In the genomic region with DNA sequence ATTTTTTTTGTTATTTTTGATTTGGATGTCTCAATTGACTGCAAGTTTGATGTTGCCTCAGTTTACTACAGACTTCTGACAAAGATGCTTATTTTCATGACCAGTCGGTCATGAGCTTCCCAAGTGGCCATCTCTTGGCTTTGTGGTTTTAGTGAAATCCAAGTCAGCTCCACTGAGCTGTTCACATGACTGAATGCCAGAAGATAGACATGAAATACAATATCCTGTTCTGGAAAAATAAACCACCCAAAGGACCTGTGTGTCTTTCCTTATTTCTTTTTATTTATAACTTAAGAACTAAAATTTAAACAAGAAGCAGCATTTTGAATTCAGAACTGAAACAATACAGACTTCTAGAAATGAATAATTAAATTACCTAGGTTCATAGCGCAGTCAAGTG, we compare ENCODE assay signal across 1 cellular context.
TF ChIP-seq lines count a peak whose summit lies in the region.

No MANE protein-coding gene starts in this region.

TF ChIP-seq in SK-N-SH, 30 proteins besides CTCF, POLR2A, EP300 and RAD21 (continued from another document):
- TF ChIP-seq ZBTB33 (IDR thresholded peaks at IDR 0.05; ENCODE audit: borderline replicate concordance, low read depth): no peak
- TF ChIP-seq FOSL2 (IDR thresholded peaks at IDR 0.05; ENCODE audit: borderline replicate concordance, low read depth): no peak
- TF ChIP-seq ELF1 (IDR thresholded peaks at IDR 0.05): no peak
- no peak for TF ChIP-seq POLR2AphosphoS5 (IDR thresholded peaks at IDR 0.05; ENCODE audit: low read depth, low read length)
- TF ChIP-seq RFX5 (IDR thresholded peaks at IDR 0.05; ENCODE audit: low read length): no peak
- TF ChIP-seq SMC3 (IDR thresholded peaks at IDR 0.05; ENCODE audit: low read depth, low read length): no peak
- no peak for TF ChIP-seq TAF1 (IDR thresholded peaks at IDR 0.05; ENCODE audit: borderline replicate concordance, low read depth, low read length)
